ENCODE assay signal across 8 cellular contexts in genomic region chr12:2890388-2891239, GRCh38. TPM values are rescaled to one million over a fixed set of nuclear protein-coding genes. Genes with fewer than 3 reads are reported as not detected.
DNase-seq lines count a peak whose midpoint lies in the region; ATAC-seq and TF ChIP-seq lines count a peak whose summit lies in the region.

TULP3 (plus strand) TSS chr12:2890891; CDS start chr12:2890948, 57 bp downstream.

- no peaks in the 10 kb centered on the region for H3K27me3 ChIP-seq in heart right ventricle
- no peaks in the 10 kb centered on the region for H3K27me3 ChIP-seq in upper lobe of left lung

- intact Hi-C loops in heart right ventricle (cut with DNase I) = loop anchor here in 2 of 10 donors (2.0 to 5.0 kb wide), 4 partner anchors 52 to 142 kb away; partner anchors contain the start of gene TEAD4 (in 1 of the 2)
- intact Hi-C loops in posterior cingulate gyrus (cut with DNase I) = loop anchor here (2.0 to 5.0 kb wide), 2 partner anchors 14 to 147 kb away; partner anchors contain the start of genes FOXM1 and RHNO1

- peak within 1 kb of the TSS; percentile 83 to 96 (median 92) for H3K27ac ChIP-seq in heart right ventricle
- H3K27ac ChIP-seq in upper lobe of left lung = peak within 1 kb of the TSS; percentile 92 to 93 (median 92)

- peaks cover 0 to 30% (median 0%) of the 10 kb centered on the region in 9 donors for H3K36me3 ChIP-seq in heart right ventricle
- H3K36me3 ChIP-seq in upper lobe of left lung = peaks cover 0 to 6% (median 0%) of the 10 kb centered on the region in 4 donors

- ATAC-seq in HG02763 (IDR thresholded peaks at IDR 0.05; ENCODE audit: unreplicated experiment) (peak; percentile 95), heart right ventricle (peak; percentile 99), upper lobe of left lung (ENCODE audit: low FRiP score in 2 of 2) (peak; percentile 99)

- DNase-seq in NCI-H1417 treated with DMSO at 0.1 percent for 48 hours (lab: John Stamatoyannopoulos, UW) (peak; percentile 96), T follicular helper cell (ENCODE audit: low read depth) (peak; percentile 98), amniotic epithelial cell (ENCODE audit: low read depth) (peak; percentile 92), heart right ventricle (peak; percentile 99), posterior cingulate gyrus (peak; percentile 98 to 100 (median 100)), upper lobe of left lung (peak; percentile 98 to 99)

- WGBS in heart right ventricle, 2 donors = 0 to 1% methylated on average over 80 to 83 of the region's 83 CpGs
- 0% methylated on average over 19 to 45 of the region's 83 CpGs for WGBS in upper lobe of left lung, 2 donors

- H3K4me1 ChIP-seq in heart right ventricle (peaks cover 0 to 30% (median 17%) of the 10 kb centered on the region in 9 donors), upper lobe of left lung (peaks cover 7 to 21% (median 10%) of the 10 kb centered on the region in 4 donors)

- H3K9me3 ChIP-seq in heart right ventricle (no peaks in the 10 kb centered on the region), upper lobe of left lung (no peaks in the 10 kb centered on the region)

- TF ChIP-seq CTCF in GM12874 (IDR thresholded peaks at IDR 0.05; ENCODE audit: insufficient read depth, low read depth, low read length) = 0 out of 2 replicates have a peak, but pooled peaks have one; percentile 1
- peak in 5 of 9 donors; percentile 6 to 39 (median 28) for TF ChIP-seq CTCF in heart right ventricle (IDR thresholded peaks at IDR 0.05)
- TF ChIP-seq CTCF in upper lobe of left lung (IDR thresholded peaks at IDR 0.05) = peak in 2 of 6 experiments; percentile 15

- TF ChIP-seq EP300 in upper lobe of left lung (IDR thresholded peaks at IDR 0.05) = no peak

- TF ChIP-seq POLR2A in upper lobe of left lung (IDR thresholded peaks at IDR 0.05) = peak in 3 of 4 donors; percentile 43 to 87 (median 67)

- H3K4me3 ChIP-seq in heart right ventricle = peak within 1 kb of the TSS; percentile 84 to 100 (median 95)
- H3K4me3 ChIP-seq in upper lobe of left lung = peak within 1 kb of the TSS; percentile 66 to 94 (median 88)

RNA-seq across cellular contexts. Expression of gene TULP3, which starts in this region (rescaled TPM):
- total RNA-seq in heart right ventricle (1 to 10 TPM; 4.0 to 7.3 (median 4.6) TPM), upper lobe of left lung (10 to 100 TPM; 10.5 to 24.3 (median 16.6) TPM)
- 1 to 10 TPM; 5.0 to 5.9 TPM for polyA plus RNA-seq in heart right ventricle

Comparison
In these comparisons a context has a peak if more than half of its experiments do, and no peak if none do; other contexts are left out.
1. Peak in every context shown above with its lines: DNase-seq, ATAC-seq, H3K4me3 ChIP-seq and H3K27ac ChIP-seq.